In genomic region chrX:149937881-149938426, GRCh38 we compare ENCODE assay signal across 8 cellular contexts. TPM values are rescaled to one million over a fixed set of nuclear protein-coding genes. Genes with fewer than 3 reads are reported as not detected.
A peak's percentile ranks its signal among the peaks of the same experiment; 100 is the strongest.
DNase-seq lines count a peak whose midpoint lies in the region; ATAC-seq and TF ChIP-seq lines count a peak whose summit lies in the region.

No MANE protein-coding gene starts in this region.

- WGBS in mammary epithelial cell (ENCODE audit: low coverage, missing lambda C conversion rate): 38% methylated on average over 4 of the region's 46 CpGs
- WGBS in liver: under 1% methylated on average over 46 of the region's 46 CpGs

- H3K27ac ChIP-seq in PC-9 (peak overlapping the region; percentile 95), mammary epithelial cell (ENCODE audit: insufficient read depth, low read depth, low read length) (peak overlapping the region; percentile 82), liver (ENCODE audit: low read depth in 1 of 2, low read length in 2 of 2) (peak overlapping the region; percentile 87 to 89), tibial artery (peak overlapping the region; percentile 88 to 96)

- intact Hi-C loops in PC-9 (cut with micrococcal nuclease; ENCODE audit: unreplicated experiment) (no loop called here), mammary epithelial cell (cut with micrococcal nuclease) (no loop called here), tibial artery (cut with DNase I; ENCODE audit: low total_unique reads) (no loop called here)

- TSS peak; percentile 60 for BruUV-seq in PC-9 (replicated peaks; lab: Mats Ljungman, UMichigan)
- BruUV-seq in mammary epithelial cell (replicated peaks; lab: Mats Ljungman, UMichigan): TSS peak; percentile 59

- peaks cover 13% of the 10 kb centered on the region for H3K79me2 ChIP-seq in PC-9 (ENCODE audit: low read depth)
- H3K79me2 ChIP-seq in mammary epithelial cell (ENCODE audit: insufficient read depth, low read length): peaks cover 15% of the 10 kb centered on the region

- peak; percentile 51 for DNase-seq in activated CD8-positive, alpha-beta memory T cell treated with anti-CD3 and anti-CD28 coated beads, Interleukin-2, amount 10 ng/mL, durations not matched to agents 7 days and 5 days
- DNase-seq in activated CD8-positive, alpha-beta memory T cell treated with anti-CD3 and anti-CD28 coated beads for 24 hours: no peak
- no peak for DNase-seq in PC-9
- DNase-seq in mammary epithelial cell: no peak
- DNase-seq in tibial artery: peak; percentile 24 to 65
- DNase-seq in CD1c-positive myeloid dendritic cell (ENCODE audit: extremely low spot score): no peak

- TF ChIP-seq CTCF in PC-9 (conservative IDR thresholded peaks at IDR 0.05): no peak
- TF ChIP-seq CTCF in mammary epithelial cell (conservative IDR thresholded peaks at IDR 0.05 in 1 of 2, IDR thresholded peaks at IDR 0.05 in 1 of 2; ENCODE audit: extremely low read depth in 1 of 2, insufficient read depth in 1 of 2, low read depth in 1 of 2, low read length in 2 of 2): no peak
- TF ChIP-seq CTCF in liver (IDR thresholded peaks at IDR 0.05; ENCODE audit: low read depth, low read length, missing input control): no peak
- no peak for TF ChIP-seq CTCF in tibial artery (IDR thresholded peaks at IDR 0.05)

- peaks cover 7% of the 10 kb centered on the region for H3K4me1 Mint-ChIP-seq in activated CD8-positive, alpha-beta memory T cell treated with anti-CD3 and anti-CD28 coated beads, Interleukin-2, amount 10 ng/mL, durations not matched to agents 7 days and 5 days

- H3K4me3 ChIP-seq in PC-9 (peak overlapping the region; percentile 85), mammary epithelial cell (replicated peaks in 1 of 3; ENCODE audit: insufficient read depth in 1 of 3, low read depth in 2 of 3, low read length in 3 of 3) (peak overlapping the region; percentile 48 to 82 (median 54)), liver (ENCODE audit: low read depth in 1 of 3, low read length in 3 of 3) (peak overlapping the region; percentile 67 to 88 (median 70)), tibial artery (peak overlapping the region; percentile 78 to 89)

- H3K9me2 ChIP-seq in PC-9 (ENCODE audit: insufficient read depth): no peaks in the 10 kb centered on the region

- H3K4me3 Mint-ChIP-seq in activated CD8-positive, alpha-beta memory T cell treated with anti-CD3 and anti-CD28 coated beads, Interleukin-2, amount 10 ng/mL, durations not matched to agents 7 days and 5 days: peak overlapping the region; percentile 85

- ATAC-seq in activated CD8-positive, alpha-beta memory T cell treated with anti-CD3 and anti-CD28 coated beads, Interleukin-2, amount 10 ng/mL, durations not matched to agents 7 days and 5 days: no peak
- no peak for ATAC-seq in GM19035 (IDR thresholded peaks at IDR 0.05; ENCODE audit: unreplicated experiment)

- H3K27me3 ChIP-seq in PC-9 (ENCODE audit: insufficient read depth, low read depth): no peaks in the 10 kb centered on the region
- H3K27me3 ChIP-seq in mammary epithelial cell (ENCODE audit: insufficient read depth, low read length): no peaks in the 10 kb centered on the region
- H3K27me3 ChIP-seq in liver (ENCODE audit: control insufficient read depth in 4 of 4, insufficient read depth in 4 of 4, low read length in 3 of 4): no peaks in the 10 kb centered on the region
- no peaks in the 10 kb centered on the region for H3K27me3 ChIP-seq in tibial artery

- peaks cover 4% of the 10 kb centered on the region; the same call in 1 of the 2 replicates for H3K4me1 ChIP-seq in PC-9 (replicated peaks; ENCODE audit: insufficient read depth)
- no peaks in the 10 kb centered on the region for H3K4me1 ChIP-seq in mammary epithelial cell (ENCODE audit: insufficient read depth, low read length)
- peaks cover 0 to 9% (median 2%) of the 10 kb centered on the region in 4 donors for H3K4me1 ChIP-seq in liver (ENCODE audit: control insufficient read depth in 4 of 4, insufficient read depth in 4 of 4, low read length in 3 of 4)
- peaks cover 0 to 7% (median 6%) of the 10 kb centered on the region in 4 donors for H3K4me1 ChIP-seq in tibial artery

- peak overlapping the region; percentile 83 for H3K9ac ChIP-seq in mammary epithelial cell (ENCODE audit: insufficient read depth, low read length)
- peak overlapping the region; percentile 52 to 59 for H3K9ac ChIP-seq in liver (ENCODE audit: low read depth in 1 of 2, low read length in 2 of 2)

- H3K4me2 ChIP-seq in PC-9 (peak overlapping the region; percentile 74), mammary epithelial cell (ENCODE audit: insufficient read depth, low read depth, low read length) (peak overlapping the region; percentile 68)

- no peaks in the 10 kb centered on the region for H3F3A ChIP-seq in PC-9 (ENCODE audit: insufficient read depth, low read depth)

- H3K36me3 ChIP-seq in PC-9 (ENCODE audit: low read depth) (no peaks in the 10 kb centered on the region), mammary epithelial cell (ENCODE audit: insufficient read depth, low read length) (no peaks in the 10 kb centered on the region), liver (ENCODE audit: control insufficient read depth in 4 of 4, insufficient read depth in 3 of 4, low read depth in 1 of 4, low read length in 3 of 4) (no peaks in the 10 kb centered on the region), tibial artery (peaks cover 0 to 16% (median 0%) of the 10 kb centered on the region in 3 donors)

- in situ Hi-C loops in mammary epithelial cell (cut with MboI; ENCODE audit: low sequenced_read_pairs in 2 of 2): no loop called here

- H3K9me3 ChIP-seq in PC-9 (ENCODE audit: insufficient read depth, low read depth): no peaks in the 10 kb centered on the region
- H3K9me3 ChIP-seq in mammary epithelial cell (replicated peaks; ENCODE audit: insufficient read depth, low read length): peaks cover 2% of the 10 kb centered on the region
- H3K9me3 ChIP-seq in liver (ENCODE audit: control insufficient read depth in 4 of 4, low read length in 3 of 4): no peaks in the 10 kb centered on the region
- no peaks in the 10 kb centered on the region for H3K9me3 ChIP-seq in tibial artery

- H4K20me1 ChIP-seq in PC-9 (ENCODE audit: insufficient read depth) (no peaks in the 10 kb centered on the region), mammary epithelial cell (ENCODE audit: insufficient read depth, low read length) (no peaks in the 10 kb centered on the region)

- peaks cover 5% of the 10 kb centered on the region for H3K36me3 Mint-ChIP-seq in activated CD8-positive, alpha-beta memory T cell treated with anti-CD3 and anti-CD28 coated beads, Interleukin-2, amount 10 ng/mL, durations not matched to agents 7 days and 5 days

- TF ChIP-seq RAD21 in liver (IDR thresholded peaks at IDR 0.05): no peak

- H3K27ac Mint-ChIP-seq in activated CD8-positive, alpha-beta memory T cell treated with anti-CD3 and anti-CD28 coated beads, Interleukin-2, amount 10 ng/mL, durations not matched to agents 7 days and 5 days: peak overlapping the region; percentile 97

- POLR2A ChIA-PET in PC-9 (lab: Charles Lee; ENCODE audit: unreplicated experiment): interaction anchor here (0.5 to 0.7 kb wide), 7 partner anchors 313 to 755 kb away, joined by 3 to 13 read pairs (median 3); partner anchors contain the start of gene MTMR1

- H2AFZ ChIP-seq in PC-9: peak overlapping the region; percentile 81
- peak overlapping the region; percentile 66 for H2AFZ ChIP-seq in mammary epithelial cell (ENCODE audit: low read depth, low read length)

- dilution Hi-C loops in mammary epithelial cell (cut with HindIII; ENCODE audit: low sequenced_read_pairs): no loop called here

- CTCF ChIA-PET in activated CD8-positive, alpha-beta memory T cell treated with anti-CD3 and anti-CD28 coated beads, Interleukin-2, amount 10 ng/mL, durations not matched to agents 7 days and 5 days (lab: Charles Lee): interaction anchor here (0.6 to 1.4 kb wide), 4 partner anchors 22 to 410 kb away, joined by 3 to 8 read pairs (median 4); no protein-coding TSS in a partner anchor
- CTCF ChIA-PET in PC-9 (lab: Charles Lee): interaction anchor here (0.6 kb wide), 1 partner anchor 313 kb away, joined by 3 read pairs; no protein-coding TSS in a partner anchor
- CTCF ChIA-PET in mammary epithelial cell (lab: Charles Lee; ENCODE audit: low non-redundant PET): interaction anchor here (0.6 to 1.6 kb wide), 4 partner anchors 108 to 398 kb away, joined by 3 to 10 read pairs (median 4); no protein-coding TSS in a partner anchor

- H3K9me3 Mint-ChIP-seq in activated CD8-positive, alpha-beta memory T cell treated with anti-CD3 and anti-CD28 coated beads, Interleukin-2, amount 10 ng/mL, durations not matched to agents 7 days and 5 days (ENCODE audit: low read depth): no peaks in the 10 kb centered on the region

- no peaks in the 10 kb centered on the region for H3K27me3 Mint-ChIP-seq in activated CD8-positive, alpha-beta memory T cell treated with anti-CD3 and anti-CD28 coated beads, Interleukin-2, amount 10 ng/mL, durations not matched to agents 7 days and 5 days

TF ChIP-seq in liver, 16 proteins besides CTCF, POLR2A, EP300 and RAD21 (continues in another document):
- TF ChIP-seq YY1 (IDR thresholded peaks at IDR 0.05) (no peak), FOXA2 (IDR thresholded peaks at IDR 0.05) (no peak), HNF4A (conservative IDR thresholded peaks at IDR 0.05) (no peak), EGR1 (IDR thresholded peaks at IDR 0.05; ENCODE audit: low read depth in 2 of 2) (no peak), RXRA (IDR thresholded peaks at IDR 0.05) (no peak), NR2F2 (IDR thresholded peaks at IDR 0.05) (no peak)

RNA-seq across cellular contexts. Expression of gene EOLA2, which starts 0.3 kb away (rescaled TPM):
- total RNA-seq in activated CD8-positive, alpha-beta memory T cell treated with anti-CD3 and anti-CD28 coated beads, Interleukin-2, amount 10 ng/mL, durations not matched to agents 7 days and 5 days: 10 to 100 TPM; 53.4 to 73.7 TPM
- total RNA-seq in PC-9 (2021) (44.3 and 49.2 TPM in 2 replicates), mammary epithelial cell (10 to 100 TPM; 32.8 to 39.8 TPM), liver (10 to 100 TPM; 10.5 to 16.3 TPM)
- polyA plus RNA-seq in mammary epithelial cell (33.3 TPM), liver (10 to 100 TPM; 14.9 to 22.7 TPM)
- 22.4 TPM for polyA minus RNA-seq in mammary epithelial cell

RNA-seq across cellular contexts. Expression of gene HSFX4, which starts 8.6 kb away (rescaled TPM):
- under 1 TPM in 1 of 2 experiments, not detected in 1; 0.37 TPM for total RNA-seq in activated CD8-positive, alpha-beta memory T cell treated with anti-CD3 and anti-CD28 coated beads, Interleukin-2, amount 10 ng/mL, durations not matched to agents 7 days and 5 days
- total RNA-seq in PC-9 (2021): not detected in 2 replicates
- not detected for total RNA-seq in mammary epithelial cell
- not detected for polyA plus RNA-seq in mammary epithelial cell
- not detected for polyA minus RNA-seq in mammary epithelial cell
- total RNA-seq in liver: not detected
- polyA plus RNA-seq in liver: not detected

RNA-seq across cellular contexts. Expression of gene MAGEA8, which starts 57.0 kb away (rescaled TPM):
- total RNA-seq in activated CD8-positive, alpha-beta memory T cell treated with anti-CD3 and anti-CD28 coated beads, Interleukin-2, amount 10 ng/mL, durations not matched to agents 7 days and 5 days: not detected
- total RNA-seq in PC-9 (2021): not detected in 2 replicates
- not detected for total RNA-seq in mammary epithelial cell
- polyA plus RNA-seq in mammary epithelial cell: not detected
- not detected for polyA minus RNA-seq in mammary epithelial cell
- total RNA-seq in liver: not detected
- not detected for polyA plus RNA-seq in liver

Comparison
In these comparisons a context has a peak if more than half of its experiments do, and no peak if none do; other contexts are left out.
1. DNase-seq: peak in activated CD8-positive, alpha-beta memory T cell treated with anti-CD3 and anti-CD28 coated beads, Interleukin-2, amount 10 ng/mL, durations not matched to agents 7 days and 5 days (single experiment) and tibial artery (2 of 2); none in activated CD8-positive, alpha-beta memory T cell treated with anti-CD3 and anti-CD28 coated beads for 24 hours (single experiment), PC-9 (0 of 2), mammary epithelial cell (single experiment) and CD1c-positive myeloid dendritic cell (single experiment).
2. Peak in every context shown above with its lines, with median percentiles within 50 percentile points of each other: H3K27ac ChIP-seq and H3K4me3 ChIP-seq.